2 cellular contexts compared by ENCODE assay signal in genomic region chr3:196992461-196993065, GRCh38.
TF ChIP-seq lines count a peak whose summit lies in the region.

No MANE protein-coding gene starts in this region.

TF ChIP-seq in SK-N-SH, 30 proteins besides CTCF, POLR2A, EP300 and RAD21:
- TF ChIP-seq JUND (IDR thresholded peaks at IDR 0.05) (no peak), FOSL2 (IDR thresholded peaks at IDR 0.05; ENCODE audit: borderline replicate concordance, low read depth) (no peak), IRF3 (IDR thresholded peaks at IDR 0.05; ENCODE audit: low read depth, low read length) (no peak), ZBTB33 (IDR thresholded peaks at IDR 0.05; ENCODE audit: borderline replicate concordance, low read depth) (no peak), GATA2 (CRISPR knock-in tag; IDR thresholded peaks at IDR 0.05) (no peak), SMC3 (IDR thresholded peaks at IDR 0.05; ENCODE audit: low read depth, low read length) (no peak), TEAD4 (IDR thresholded peaks at IDR 0.05; ENCODE audit: borderline replicate concordance, insufficient read depth) (no peak), RXRA (IDR thresholded peaks at IDR 0.05; ENCODE audit: borderline replicate concordance, low read depth) (no peak), MXI1 (IDR thresholded peaks at IDR 0.05; ENCODE audit: low read depth, low read length) (no peak), RCOR1 (IDR thresholded peaks at IDR 0.05; ENCODE audit: low read length) (no peak), GABPA (IDR thresholded peaks at IDR 0.05; ENCODE audit: low read depth) (no peak), FOXJ3 (CRISPR knock-in tag; IDR thresholded peaks at IDR 0.05) (no peak)
- TF ChIP-seq, protein P1, sequence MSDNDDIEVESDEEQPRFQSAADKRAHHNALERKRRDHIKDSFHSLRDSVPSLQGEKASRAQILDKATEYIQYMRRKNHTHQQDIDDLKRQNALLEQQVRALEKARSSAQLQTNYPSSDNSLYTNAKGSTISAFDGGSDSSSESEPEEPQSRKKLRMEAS (IDR thresholded peaks at IDR 0.05; ENCODE audit: low read depth) = no peak

TF ChIP-seq in SK-N-SH treated with all-trans-retinoic acid at 6 μM for 48 hours, 23 proteins besides CTCF, POLR2A, EP300 and RAD21:
- TF ChIP-seq, protein P2, sequence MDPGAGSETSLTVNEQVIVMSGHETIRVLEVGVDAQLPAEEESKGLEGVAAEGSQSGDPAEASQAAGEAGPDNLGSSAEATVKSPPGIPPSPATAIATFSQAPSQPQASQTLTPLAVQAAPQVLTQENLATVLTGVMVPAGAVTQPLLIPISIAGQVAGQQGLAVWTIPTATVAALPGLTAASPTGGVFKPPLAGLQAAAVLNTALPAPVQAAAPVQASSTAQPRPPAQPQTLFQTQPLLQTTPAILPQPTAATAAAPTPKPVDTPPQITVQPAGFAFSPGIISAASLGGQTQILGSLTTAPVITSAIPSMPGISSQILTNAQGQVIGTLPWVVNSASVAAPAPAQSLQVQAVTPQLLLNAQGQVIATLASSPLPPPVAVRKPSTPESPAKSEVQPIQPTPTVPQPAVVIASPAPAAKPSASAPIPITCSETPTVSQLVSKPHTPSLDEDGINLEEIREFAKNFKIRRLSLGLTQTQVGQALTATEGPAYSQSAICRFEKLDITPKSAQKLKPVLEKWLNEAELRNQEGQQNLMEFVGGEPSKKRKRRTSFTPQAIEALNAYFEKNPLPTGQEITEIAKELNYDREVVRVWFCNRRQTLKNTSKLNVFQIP (CRISPR knock-in tag; IDR thresholded peaks at IDR 0.05; ENCODE audit: borderline replicate concordance, low read depth) = no peak
- TF ChIP-seq OSR1 (CRISPR knock-in tag; IDR thresholded peaks at IDR 0.05) (no peak), ZFP30 (CRISPR knock-in tag; IDR thresholded peaks at IDR 0.05) (no peak), CSRNP3 (CRISPR knock-in tag; IDR thresholded peaks at IDR 0.05) (no peak), ZC3H10 (CRISPR knock-in tag; IDR thresholded peaks at IDR 0.05) (no peak), ZFP3 (CRISPR knock-in tag; IDR thresholded peaks at IDR 0.05) (no peak), TOX (CRISPR knock-in tag; IDR thresholded peaks at IDR 0.05; ENCODE audit: borderline replicate concordance) (no peak), GLIS3 (CRISPR knock-in tag; IDR thresholded peaks at IDR 0.05) (no peak), SNAI2 (CRISPR knock-in tag; IDR thresholded peaks at IDR 0.05) (no peak), TCF4 (CRISPR knock-in tag; IDR thresholded peaks at IDR 0.05; ENCODE audit: borderline replicate concordance) (no peak), ZNF70 (CRISPR knock-in tag; IDR thresholded peaks at IDR 0.05) (no peak), CSDC2 (CRISPR knock-in tag; IDR thresholded peaks at IDR 0.05) (no peak), RARB (CRISPR knock-in tag; IDR thresholded peaks at IDR 0.05) (no peak), ZNF8 (CRISPR knock-in tag; IDR thresholded peaks at IDR 0.05) (no peak), ARNTL (CRISPR knock-in tag; IDR thresholded peaks at IDR 0.05; ENCODE audit: borderline replicate concordance, low read depth) (no peak), ZNF565 (CRISPR knock-in tag; conservative IDR thresholded peaks at IDR 0.05; ENCODE audit: low read depth) (no peak), BACH2 (CRISPR knock-in tag; IDR thresholded peaks at IDR 0.05; ENCODE audit: borderline replicate concordance) (no peak)
- TF ChIP-seq, protein P3, sequence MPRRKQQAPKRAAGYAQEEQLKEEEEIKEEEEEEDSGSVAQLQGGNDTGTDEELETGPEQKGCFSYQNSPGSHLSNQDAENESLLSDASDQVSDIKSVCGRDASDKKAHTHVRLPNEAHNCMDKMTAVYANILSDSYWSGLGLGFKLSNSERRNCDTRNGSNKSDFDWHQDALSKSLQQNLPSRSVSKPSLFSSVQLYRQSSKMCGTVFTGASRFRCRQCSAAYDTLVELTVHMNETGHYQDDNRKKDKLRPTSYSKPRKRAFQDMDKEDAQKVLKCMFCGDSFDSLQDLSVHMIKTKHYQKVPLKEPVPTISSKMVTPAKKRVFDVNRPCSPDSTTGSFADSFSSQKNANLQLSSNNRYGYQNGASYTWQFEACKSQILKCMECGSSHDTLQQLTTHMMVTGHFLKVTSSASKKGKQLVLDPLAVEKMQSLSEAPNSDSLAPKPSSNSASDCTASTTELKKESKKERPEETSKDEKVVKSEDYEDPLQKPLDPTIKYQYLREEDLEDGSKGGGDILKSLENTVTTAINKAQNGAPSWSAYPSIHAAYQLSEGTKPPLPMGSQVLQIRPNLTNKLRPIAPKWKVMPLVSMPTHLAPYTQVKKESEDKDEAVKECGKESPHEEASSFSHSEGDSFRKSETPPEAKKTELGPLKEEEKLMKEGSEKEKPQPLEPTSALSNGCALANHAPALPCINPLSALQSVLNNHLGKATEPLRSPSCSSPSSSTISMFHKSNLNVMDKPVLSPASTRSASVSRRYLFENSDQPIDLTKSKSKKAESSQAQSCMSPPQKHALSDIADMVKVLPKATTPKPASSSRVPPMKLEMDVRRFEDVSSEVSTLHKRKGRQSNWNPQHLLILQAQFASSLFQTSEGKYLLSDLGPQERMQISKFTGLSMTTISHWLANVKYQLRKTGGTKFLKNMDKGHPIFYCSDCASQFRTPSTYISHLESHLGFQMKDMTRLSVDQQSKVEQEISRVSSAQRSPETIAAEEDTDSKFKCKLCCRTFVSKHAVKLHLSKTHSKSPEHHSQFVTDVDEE (CRISPR knock-in tag; IDR thresholded peaks at IDR 0.05) = no peak
- TF ChIP-seq, protein P4, sequence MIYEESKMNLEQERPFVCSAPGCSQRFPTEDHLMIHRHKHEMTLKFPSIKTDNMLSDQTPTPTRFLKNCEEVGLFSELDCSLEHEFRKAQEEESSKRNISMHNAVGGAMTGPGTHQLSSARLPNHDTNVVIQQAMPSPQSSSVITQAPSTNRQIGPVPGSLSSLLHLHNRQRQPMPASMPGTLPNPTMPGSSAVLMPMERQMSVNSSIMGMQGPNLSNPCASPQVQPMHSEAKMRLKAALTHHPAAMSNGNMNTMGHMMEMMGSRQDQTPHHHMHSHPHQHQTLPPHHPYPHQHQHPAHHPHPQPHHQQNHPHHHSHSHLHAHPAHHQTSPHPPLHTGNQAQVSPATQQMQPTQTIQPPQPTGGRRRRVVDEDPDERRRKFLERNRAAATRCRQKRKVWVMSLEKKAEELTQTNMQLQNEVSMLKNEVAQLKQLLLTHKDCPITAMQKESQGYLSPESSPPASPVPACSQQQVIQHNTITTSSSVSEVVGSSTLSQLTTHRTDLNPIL (CRISPR knock-in tag; IDR thresholded peaks at IDR 0.05; ENCODE audit: low read depth) = no peak
